Comparison of ENCODE assay signal across 20 cellular contexts in genomic region chr13:35136585-35136984, GRCh38.
DNase-seq lines count a peak whose midpoint lies in the region; ATAC-seq, FAIRE-seq and TF ChIP-seq lines count a peak whose summit lies in the region.
"Had no signal": no experiment of that assay in that cellular context is flagged by ENCODE, and none has a peak within 500 bp of the region (broad histone marks: within the 10 kb centered on the region; RNA-seq: fewer than 3 reads in every experiment).

No MANE protein-coding gene starts in this region.

- 20% methylated on average over 2 of the region's 2 CpGs for WGBS in GM12878 (ENCODE audit: insufficient coverage, insufficient replicate concordance, low lambda C conversion rate, missing lambda C conversion rate)

- no peak overlapping the region for H3K27ac ChIP-seq in GM12878 (ENCODE audit: control insufficient read depth, insufficient read depth)

- TF ChIP-seq POLR2A in GM12878 (IDR thresholded peaks at IDR 0.05; ENCODE audit: low read depth, low read length): no peak

- no peaks in the 10 kb centered on the region for H3K4me1 ChIP-seq in GM12878 (ENCODE audit: control insufficient read depth, insufficient read depth, low read length)
- H3K4me1 ChIP-seq: BE2C, Caco-2 had no signal

- H3K27me3 ChIP-seq in GM12878 (replicated peaks in 1 of 2; ENCODE audit: control insufficient read depth in 2 of 2, insufficient read depth in 2 of 2, low read length in 1 of 2): no peaks in the 10 kb centered on the region
- H3K27me3 ChIP-seq: BE2C had no signal

- H3K36me3 ChIP-seq in GM12878 (ENCODE audit: control insufficient read depth in 2 of 2, insufficient read depth in 2 of 2, low read length in 1 of 2): no peaks in the 10 kb centered on the region
- H3K36me3 ChIP-seq: BE2C, HAP-1 had no signal

- no peak overlapping the region for H3K4me2 ChIP-seq in GM12878 (ENCODE audit: control insufficient read depth, insufficient read depth)

- no peak for TF ChIP-seq CTCF in GM12878 (IDR thresholded peaks at IDR 0.05 in 2 of 3, conservative IDR thresholded peaks at IDR 0.05 in 1 of 3; ENCODE audit: control insufficient read depth in 2 of 3, extremely low read depth in 1 of 3, insufficient read depth in 1 of 3, low read depth in 3 of 3, low read length in 3 of 3)

- no peaks in the 10 kb centered on the region for H3K9me3 ChIP-seq in GM12878 (replicated peaks; ENCODE audit: control insufficient read depth, insufficient read depth, low read length)
- H3K9me3 ChIP-seq: BE2C, Caco-2, HAP-1 had no signal

- no peak for TF ChIP-seq RAD21 in GM12878 (IDR thresholded peaks at IDR 0.05; ENCODE audit: insufficient read depth, low read depth, low read length)

- POLR2A ChIA-PET in GM12878 (lab: Charles Lee): no interaction called here

- no peak overlapping the region for H2AFZ ChIP-seq in GM12878 (ENCODE audit: control insufficient read depth, low read depth, low read length)

- intact Hi-C loops in GM12878 (cut with micrococcal nuclease; ENCODE audit: unreplicated experiment): no loop called here

- RAD21 ChIA-PET in GM12878 (lab: Charles Lee; ENCODE audit: unreplicated experiment): no interaction called here

- peak; percentile 57 for FAIRE-seq in GM12878 (lab: Jason Lieb, UNC)
- FAIRE-seq: D721Med, GM12891, GM18507, H1 had no signal

- in situ Hi-C loops in GM12878 (cut with MboI): no loop called here

- H4K20me1 ChIP-seq in GM12878 (ENCODE audit: control insufficient read depth, insufficient read depth): no peaks in the 10 kb centered on the region

- no peaks in the 10 kb centered on the region for H3K79me2 ChIP-seq in GM12878 (ENCODE audit: control insufficient read depth, insufficient read depth, low read length)

- no peak overlapping the region for H3K9ac ChIP-seq in GM12878 (ENCODE audit: control insufficient read depth, insufficient read depth, low read length)

- peak; percentile 3 for DNase-seq in M059J (ENCODE audit: low read depth)
- no peak for DNase-seq in GM12878 (ENCODE audit: low read depth, low spot score)
- no peak for DNase-seq in DMS79 treated with DMSO at 0.1 percent for 48 hours (lab: John Stamatoyannopoulos, UW)
- DNase-seq in GM19238 (ENCODE audit: insufficient read length, low spot score): no peak
- DNase-seq: ACHN, BE2C, C1 segment of cervical spinal cord, Caco-2, GF-D8, Kasumi-1, KG1 had no signal

- H3K4me3 ChIP-seq in GM12878: no peak overlapping the region
- H3K4me3 ChIP-seq: HAP-1 had no signal

- CTCF ChIA-PET in GM12878 (lab: Yijun Ruan, JAX): no interaction called here

- SMC1A ChIA-PET in GM12878 (lab: Charles Lee; ENCODE audit: uncharacterized antibody, unreplicated experiment): no interaction called here

- peak; percentile 59 for ATAC-seq in GM18511 (IDR thresholded peaks at IDR 0.05; ENCODE audit: unreplicated experiment)
- ATAC-seq in HG02885 (IDR thresholded peaks at IDR 0.05; ENCODE audit: poor library complexity, unreplicated experiment): peak; percentile 59
- peak; percentile 48 for ATAC-seq in GM12878
- no peak for ATAC-seq in GM21515 (IDR thresholded peaks at IDR 0.05; ENCODE audit: unreplicated experiment)
- ATAC-seq in GM19324 (IDR thresholded peaks at IDR 0.05; ENCODE audit: low FRiP score, unreplicated experiment): no peak

- BruUV-seq in GM12878 (replicated peaks; lab: Mats Ljungman, UMichigan): no TSS peak

- TF ChIP-seq EP300 in GM12878 (IDR thresholded peaks at IDR 0.05; ENCODE audit: borderline replicate concordance in 1 of 2, control insufficient read depth in 1 of 2, low read depth in 2 of 2, low read length in 2 of 2): no peak

TF ChIP-seq in GM12878, 131 proteins besides CTCF, POLR2A, EP300 and RAD21:
- TF ChIP-seq RUNX3 (IDR thresholded peaks at IDR 0.05; ENCODE audit: low read length) (peak; percentile 24; the same call in 1 of the 2 replicates), SREBF2 (IDR thresholded peaks at IDR 0.05; ENCODE audit: low read length) (no peak), CEBPZ (IDR thresholded peaks at IDR 0.05; ENCODE audit: low read depth, low read length) (no peak), ATF3 (IDR thresholded peaks at IDR 0.05; ENCODE audit: borderline replicate concordance, extremely low read depth, low read depth, low read length) (no peak), KLF5 (IDR thresholded peaks at IDR 0.05; ENCODE audit: partially characterized antibody) (no peak), LARP7 (IDR thresholded peaks at IDR 0.05) (no peak), BRCA1 (IDR thresholded peaks at IDR 0.05; ENCODE audit: low read depth, low read length) (no peak), NKRF (conservative IDR thresholded peaks at IDR 0.05) (no peak), ZNF274 (IDR thresholded peaks at IDR 0.05; ENCODE audit: insufficient read depth, insufficient read length) (no peak)
TF ChIP-seq in GM12878: peak in this region for 1.

Comparison
In these comparisons a context has a peak if more than half of its experiments do, and no peak if none do; other contexts are left out.
1. ATAC-seq: peak in GM18511 (single experiment), HG02885 (single experiment) and GM12878 (single experiment); none in GM21515 (single experiment) and GM19324 (single experiment).